In the genomic region with DNA sequence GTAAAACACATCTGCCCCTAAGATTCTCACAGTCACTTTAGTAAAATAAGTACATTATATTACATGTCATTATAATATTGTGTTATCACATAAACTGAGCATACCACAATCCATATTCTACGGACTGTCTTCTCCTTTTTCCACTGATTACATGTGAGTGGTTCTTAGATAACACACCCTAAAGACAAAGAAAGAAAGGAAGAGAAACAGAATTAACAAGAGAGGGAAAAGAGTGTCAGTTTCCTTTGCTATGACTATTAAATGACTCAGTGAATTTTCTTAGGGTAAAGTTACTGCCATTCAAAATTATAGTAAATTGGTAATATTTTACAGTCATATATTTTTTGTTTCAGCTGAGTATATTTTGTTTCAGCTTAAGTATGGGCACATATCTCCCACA, we compare ENCODE assay signal across 16 cellular contexts.
DNase-seq lines count a peak whose midpoint lies in the region; ATAC-seq, FAIRE-seq and TF ChIP-seq lines count a peak whose summit lies in the region.
"Had no signal": no experiment of that assay in that cellular context is flagged by ENCODE, and none has a peak within 500 bp of the region (broad histone marks: within the 10 kb centered on the region; RNA-seq: fewer than 3 reads in every experiment).

No MANE protein-coding gene starts in this region.

- TF ChIP-seq CTCF in bronchial epithelial cell (IDR thresholded peaks at IDR 0.05; ENCODE audit: insufficient read depth, low read length, severe bottlenecking) = no peak

- peaks cover 3% of the 10 kb centered on the region for H3K9me3 Mint-ChIP-seq in stimulated activated effector memory CD8-positive, alpha-beta T cell treated with anti-CD3 and anti-CD28 coated beads, Interleukin-12 subunit alpha, Interleukin-12 subunit beta, amount 100 ng/mL, for 72 hours
- H3K9me3 Mint-ChIP-seq: HFFc6 had no signal

- H3K36me3 ChIP-seq in SK-N-MC (ENCODE audit: insufficient read depth, low read length) (no peaks in the 10 kb centered on the region), bronchial epithelial cell (ENCODE audit: control insufficient read depth, insufficient read depth, low read length) (no peaks in the 10 kb centered on the region)
- H3K36me3 ChIP-seq: BE2C had no signal

- no peaks in the 10 kb centered on the region for H3K4me1 Mint-ChIP-seq in stimulated activated effector memory CD8-positive, alpha-beta T cell treated with anti-CD3 and anti-CD28 coated beads, Interleukin-12 subunit alpha, Interleukin-12 subunit beta, amount 100 ng/mL, for 72 hours
- H3K4me1 Mint-ChIP-seq: CD4-positive, alpha-beta memory T cell had no signal

- H3K27ac Mint-ChIP-seq in stimulated activated effector memory CD8-positive, alpha-beta T cell treated with anti-CD3 and anti-CD28 coated beads, Interleukin-12 subunit alpha, Interleukin-12 subunit beta, amount 100 ng/mL, for 72 hours = no peak overlapping the region
- H3K27ac Mint-ChIP-seq: CD4-positive, alpha-beta memory T cell; HFFc6 had no signal

- H3K9me3 ChIP-seq in SK-N-MC (ENCODE audit: low read depth, low read length) = no peaks in the 10 kb centered on the region
- H3K9me3 ChIP-seq: BE2C had no signal

- H3K4me3 ChIP-seq in SK-N-MC (peak overlapping the region; percentile 13), bronchial epithelial cell (ENCODE audit: low read depth, low read length) (no peak overlapping the region)

- no peak overlapping the region for H3K4me3 Mint-ChIP-seq in stimulated activated effector memory CD8-positive, alpha-beta T cell treated with anti-CD3 and anti-CD28 coated beads, Interleukin-12 subunit alpha, Interleukin-12 subunit beta, amount 100 ng/mL, for 72 hours
- H3K4me3 Mint-ChIP-seq: CD4-positive, alpha-beta memory T cell; HFFc6 had no signal

- peak overlapping the region; percentile 100 for H3K27ac ChIP-seq in SK-N-MC
- H3K27ac ChIP-seq: C4-2B had no signal

- no peak overlapping the region for H3K9ac ChIP-seq in SK-N-MC (ENCODE audit: insufficient read length)

- FAIRE-seq in bronchial epithelial cell (lab: Jason Lieb, UNC) = no peak
- FAIRE-seq: A204.1 had no signal

- DNase-seq in HT1080 (ENCODE audit: low read depth) (peak; percentile 17), SK-N-MC (ENCODE audit: low read depth, low spot score) (no peak), bronchial epithelial cell (ENCODE audit: low read depth) (peak; percentile 32), GF-D8 (lab: John Stamatoyannopoulos, UW) (no peak), GM19238 (ENCODE audit: insufficient read length, low spot score) (no peak)
- DNase-seq in stimulated activated effector memory CD8-positive, alpha-beta T cell treated with anti-CD3 and anti-CD28 coated beads, Interleukin-12 subunit alpha, Interleukin-12 subunit beta, amount 100 ng/mL, for 72 hours (ENCODE audit: low spot score in 2 of 2) = no peak
- DNase-seq in NK-92 treated with Interleukin-12 subunit alpha and Interleukin-12 subunit beta, amount 100 ng/mL, for 24 hours (lab: John Stamatoyannopoulos, UW) = no peak
- DNase-seq: BE2C; CD4-positive, alpha-beta memory T cell; DMS79 treated with DMSO at 0.1 percent for 48 hours; EL; GDM1; HCEC 1CT; HFFc6 had no signal

- peak; percentile 38 for ATAC-seq in stimulated activated effector memory CD8-positive, alpha-beta T cell treated with anti-CD3 and anti-CD28 coated beads, Interleukin-12 subunit alpha, Interleukin-12 subunit beta, amount 100 ng/mL, for 72 hours

- no peaks in the 10 kb centered on the region for H3K27me3 ChIP-seq in bronchial epithelial cell (ENCODE audit: control insufficient read depth, insufficient read depth, low read length)
- H3K27me3 ChIP-seq: BE2C had no signal

- no peaks in the 10 kb centered on the region for H3K36me3 Mint-ChIP-seq in stimulated activated effector memory CD8-positive, alpha-beta T cell treated with anti-CD3 and anti-CD28 coated beads, Interleukin-12 subunit alpha, Interleukin-12 subunit beta, amount 100 ng/mL, for 72 hours
- H3K36me3 Mint-ChIP-seq: CD4-positive, alpha-beta memory T cell had no signal

Comparison
In these comparisons a context has a peak if more than half of its experiments do, and no peak if none do; other contexts are left out.
1. DNase-seq: peak in HT1080 (single experiment) and bronchial epithelial cell (single experiment); none in SK-N-MC (single experiment), stimulated activated effector memory CD8-positive, alpha-beta T cell treated with anti-CD3 and anti-CD28 coated beads, Interleukin-12 subunit alpha, Interleukin-12 subunit beta, amount 100 ng/mL, for 72 hours (0 of 2), GF-D8 (single experiment), NK-92 treated with Interleukin-12 subunit alpha and Interleukin-12 subunit beta, amount 100 ng/mL, for 24 hours (single experiment) and GM19238 (single experiment).